12 cellular contexts compared by ENCODE assay signal in genomic region chr1:206895837-206896242, GRCh38. TPM values are rescaled to one million over a fixed set of nuclear protein-coding genes. Genes with fewer than 3 reads are reported as not detected.
DNase-seq lines count a peak whose midpoint lies in the region; ATAC-seq and TF ChIP-seq lines count a peak whose summit lies in the region.
"Had no signal": no experiment of that assay in that cellular context is flagged by ENCODE, and none has a peak within 500 bp of the region (broad histone marks: within the 10 kb centered on the region; RNA-seq: fewer than 3 reads in every experiment).

No MANE protein-coding gene starts in this region.

- peak overlapping the region; percentile 41 for H2BK5ac ChIP-seq in trophoblast cell (ENCODE audit: low read depth, low read length, poor library complexity)

- H3K27ac Mint-ChIP-seq in endodermal cell = no peak overlapping the region
- H3K27ac Mint-ChIP-seq: dendritic cell treated with granulocyte-macrophage colony-stimulating factor and Interleukin-4, amounts not matched to agents 40 ng/mL and 50 ng/mL, for 4 days; stimulated activated naive CD8-positive, alpha-beta T cell treated with anti-CD3 and anti-CD28 coated beads, Interleukin-15, amount 100 ng/mL, for 72 hours had no signal

- no peak overlapping the region for H3K4me2 ChIP-seq in trophoblast cell (ENCODE audit: low read length)

- H4K8ac ChIP-seq in trophoblast cell (ENCODE audit: low read depth, low read length) = no peak overlapping the region

- peaks cover 8% of the 10 kb centered on the region for H3K4me1 Mint-ChIP-seq in endodermal cell

- TF ChIP-seq CTCF in choroid plexus epithelial cell (conservative IDR thresholded peaks at IDR 0.05; ENCODE audit: low read depth, low read length) (no peak), endodermal cell (conservative IDR thresholded peaks at IDR 0.05) (no peak)

- no peaks in the 10 kb centered on the region for H3K36me3 Mint-ChIP-seq in endodermal cell (ENCODE audit: low read depth)

- H3K79me1 ChIP-seq in trophoblast cell (ENCODE audit: low read length) = no peaks in the 10 kb centered on the region

- H3K9me3 ChIP-seq in trophoblast cell (ENCODE audit: insufficient read depth, low read depth, low read length) (no peaks in the 10 kb centered on the region), endodermal cell (ENCODE audit: control insufficient read depth, low read length) (no peaks in the 10 kb centered on the region)

- H3K9me3 Mint-ChIP-seq in endodermal cell = no peaks in the 10 kb centered on the region
- H3K9me3 Mint-ChIP-seq: dendritic cell treated with granulocyte-macrophage colony-stimulating factor and Interleukin-4, amounts not matched to agents 40 ng/mL and 50 ng/mL, for 4 days; stimulated activated naive CD8-positive, alpha-beta T cell treated with anti-CD3 and anti-CD28 coated beads, Interleukin-15, amount 100 ng/mL, for 72 hours had no signal

- no peaks in the 10 kb centered on the region for H3K27me3 ChIP-seq in trophoblast cell (ENCODE audit: insufficient read depth, low read length)
- H3K27me3 ChIP-seq in endodermal cell (ENCODE audit: control insufficient read depth, insufficient read depth, low read length, poor library complexity, severe bottlenecking) = no peaks in the 10 kb centered on the region

- WGBS in trophoblast cell (ENCODE audit: extremely low coverage, insufficient coverage, insufficient read length) = no CpG with 5 or more reads among the region's 3 CpGs
- 79 to 88% methylated on average over 2 to 3 of the region's 3 CpGs for WGBS in endodermal cell (ENCODE audit: insufficient coverage in 1 of 2, insufficient read length in 1 of 2), 2 experiments

- H3K27ac ChIP-seq in trophoblast cell (ENCODE audit: low read depth, low read length) = peak overlapping the region; percentile 53
- H3K27ac ChIP-seq in endodermal cell (ENCODE audit: low read depth, low read length) = no peak overlapping the region

- no peak for ATAC-seq in GM21529 (IDR thresholded peaks at IDR 0.05; ENCODE audit: unreplicated experiment)
- ATAC-seq in GM19452 (IDR thresholded peaks at IDR 0.05; ENCODE audit: unreplicated experiment) = no peak
- ATAC-seq: stimulated activated naive CD8-positive, alpha-beta T cell treated with anti-CD3 and anti-CD28 coated beads, Interleukin-15, amount 100 ng/mL, for 72 hours had no signal

- H3K9ac ChIP-seq in trophoblast cell (ENCODE audit: low read length) = no peak overlapping the region
- H3K9ac ChIP-seq in endodermal cell (ENCODE audit: extremely low read depth, low read length, poor library complexity, severe bottlenecking) = no peak overlapping the region

- no peak overlapping the region for H4K91ac ChIP-seq in trophoblast cell (ENCODE audit: low read depth, low read length)

- H3K4me1 ChIP-seq in trophoblast cell (ENCODE audit: control insufficient read depth in 1 of 2, insufficient read depth in 2 of 2, low read length in 2 of 2) (peaks cover 15 to 20% of the 10 kb centered on the region in 2 experiments), endodermal cell (ENCODE audit: control insufficient read depth, insufficient read depth, low read length) (no peaks in the 10 kb centered on the region)

- no peak overlapping the region for H3K14ac ChIP-seq in trophoblast cell (ENCODE audit: low read length)

- H3K27me3 Mint-ChIP-seq in endodermal cell (ENCODE audit: insufficient read depth) = peaks cover 22% of the 10 kb centered on the region
- H3K27me3 Mint-ChIP-seq: stimulated activated naive CD8-positive, alpha-beta T cell treated with anti-CD3 and anti-CD28 coated beads, Interleukin-15, amount 100 ng/mL, for 72 hours had no signal

- H3K36me3 ChIP-seq in trophoblast cell (ENCODE audit: control insufficient read depth in 1 of 2, insufficient read depth in 2 of 2, low read length in 2 of 2) (no peaks in the 10 kb centered on the region), endodermal cell (ENCODE audit: control insufficient read depth, insufficient read depth, low read length) (no peaks in the 10 kb centered on the region)

- no peak overlapping the region for H2AFZ ChIP-seq in trophoblast cell (ENCODE audit: insufficient read depth, low read length, poor library complexity)

- no peak overlapping the region for H4K12ac ChIP-seq in trophoblast cell (ENCODE audit: low read depth, low read length)

- H3K4me3 ChIP-seq in choroid plexus epithelial cell (ENCODE audit: low read depth, low read length) = no peak overlapping the region
- no peak overlapping the region for H3K4me3 ChIP-seq in trophoblast cell (ENCODE audit: low read depth, low read length)
- no peak overlapping the region for H3K4me3 ChIP-seq in endodermal cell (ENCODE audit: low read length)

- H2BK12ac ChIP-seq in trophoblast cell (ENCODE audit: low read length) = peak overlapping the region; percentile 59

- no peak overlapping the region for H3K18ac ChIP-seq in trophoblast cell (ENCODE audit: low read length)

- no peak overlapping the region for H3K4ac ChIP-seq in trophoblast cell (ENCODE audit: low read depth, low read length)

- H3K23ac ChIP-seq in trophoblast cell (ENCODE audit: low read length) = no peak overlapping the region

- H3K79me2 ChIP-seq in trophoblast cell (ENCODE audit: control insufficient read depth, insufficient read depth, low read length, poor library complexity) = no peaks in the 10 kb centered on the region

- no peak overlapping the region for H2AK5ac ChIP-seq in trophoblast cell (ENCODE audit: low read length)

- no peak overlapping the region for H2BK120ac ChIP-seq in trophoblast cell (ENCODE audit: insufficient read depth, low read length, poor library complexity)

- H3K4me3 Mint-ChIP-seq in endodermal cell = no peak overlapping the region
- H3K4me3 Mint-ChIP-seq: dendritic cell treated with granulocyte-macrophage colony-stimulating factor and Interleukin-4, amounts not matched to agents 40 ng/mL and 50 ng/mL, for 4 days; stimulated activated naive CD8-positive, alpha-beta T cell treated with anti-CD3 and anti-CD28 coated beads, Interleukin-15, amount 100 ng/mL, for 72 hours had no signal

- peak; percentile 48 for DNase-seq in NCI-H1092 treated with DMSO at 0.1 percent for 48 hours (lab: John Stamatoyannopoulos, UW)
- DNase-seq in NCI-H1092 (lab: John Stamatoyannopoulos, UW) = no peak
- DNase-seq in NCI-H2029 treated with DMSO at 0.1 percent for 48 hours (lab: John Stamatoyannopoulos, UW) = peak; percentile 87
- DNase-seq in choroid plexus epithelial cell (ENCODE audit: low read depth) = peak; percentile 63
- peak in 1 of 2 donors; percentile 18 for DNase-seq in trophoblast cell
- no peak for DNase-seq in endodermal cell
- DNase-seq: SHP77 treated with DMSO at 0.1 percent for 48 hours; stimulated activated naive CD8-positive, alpha-beta T cell treated with anti-CD3 and anti-CD28 coated beads, Interleukin-15, amount 100 ng/mL, for 72 hours had no signal

RNA-seq across cellular contexts. Expression of gene IL24, which starts 1.4 kb away (rescaled TPM):
- 0.06 TPM in 1 of 2 replicates, not detected in the other for polyA plus RNA-seq in trophoblast cell (2013)
- not detected for total RNA-seq in endodermal cell
- not detected for polyA plus RNA-seq in endodermal cell (2013, experiment 1 of 2)
- not detected for polyA plus RNA-seq in endodermal cell (2013, experiment 2 of 2)

RNA-seq across cellular contexts. Expression of gene FCMR, which starts 25.9 kb away (rescaled TPM):
- polyA plus RNA-seq in trophoblast cell (2013) = 0.07 and 0.19 TPM in 2 replicates
- not detected for total RNA-seq in endodermal cell
- not detected for polyA plus RNA-seq in endodermal cell (2013, experiment 1 of 2)
- not detected for polyA plus RNA-seq in endodermal cell (2013, experiment 2 of 2)
- total RNA-seq: HT1080 had no signal

RNA-seq across cellular contexts. Expression of gene IL20, which starts 30.4 kb away (rescaled TPM):
- polyA plus RNA-seq in trophoblast cell (2013) = not detected in 2 replicates
- total RNA-seq in endodermal cell = not detected
- not detected for polyA plus RNA-seq in endodermal cell (2013, experiment 1 of 2)
- not detected for polyA plus RNA-seq in endodermal cell (2013, experiment 2 of 2)
- total RNA-seq: HT1080 had no signal

RNA-seq across cellular contexts. Expression of gene PIGR, which starts 50.4 kb away (rescaled TPM):
- polyA plus RNA-seq in trophoblast cell (2013) = not detected in 2 replicates
- not detected for total RNA-seq in endodermal cell
- polyA plus RNA-seq in endodermal cell (2013, experiment 1 of 2) = not detected
- not detected for polyA plus RNA-seq in endodermal cell (2013, experiment 2 of 2)

Comparison
In these comparisons a context has a peak if more than half of its experiments do, and no peak if none do; other contexts are left out.
1. DNase-seq: peak in NCI-H1092 treated with DMSO at 0.1 percent for 48 hours (single experiment), NCI-H2029 treated with DMSO at 0.1 percent for 48 hours (single experiment) and choroid plexus epithelial cell (single experiment); none in NCI-H1092 (single experiment) and endodermal cell (single experiment).